Comparison of ENCODE assay signal across 18 cellular contexts in genomic region chrX:69127466-69127865, GRCh38. TPM values are rescaled to one million over a fixed set of nuclear protein-coding genes. Genes with fewer than 3 reads are reported as not detected.
DNase-seq lines count a peak whose midpoint lies in the region; TF ChIP-seq lines count a peak whose summit lies in the region.
"Had no signal": no experiment of that assay in that cellular context is flagged by ENCODE, and none has a peak within 500 bp of the region (broad histone marks: within the 10 kb centered on the region; RNA-seq: fewer than 3 reads in every experiment).

No MANE protein-coding gene starts in this region.

- H3K27me3 Mint-ChIP-seq in endothelial cell (ENCODE audit: unreplicated experiment) = no peaks in the 10 kb centered on the region

- no peak overlapping the region for H3K4me3 Mint-ChIP-seq in endothelial cell (ENCODE audit: unreplicated experiment)
- H3K4me3 Mint-ChIP-seq: CD14-positive monocyte; CD4-positive, alpha-beta T cell; H9 had no signal

- H3K36me3 Mint-ChIP-seq in endothelial cell (ENCODE audit: low read depth, unreplicated experiment) = no peaks in the 10 kb centered on the region
- H3K36me3 Mint-ChIP-seq: CD14-positive monocyte; CD8-positive, alpha-beta memory T cell had no signal

- peaks cover 2% of the 10 kb centered on the region for H3K4me1 Mint-ChIP-seq in endothelial cell (ENCODE audit: unreplicated experiment)
- H3K4me1 Mint-ChIP-seq: CD14-positive monocyte had no signal

- no peak for TF ChIP-seq CTCF in epithelial cell of esophagus (IDR thresholded peaks at IDR 0.05; ENCODE audit: insufficient read depth, low read depth, low read length, missing control alignments)
- TF ChIP-seq CTCF in endothelial cell (IDR thresholded peaks at IDR 0.05; ENCODE audit: unreplicated experiment) = no peak

- no peaks in the 10 kb centered on the region for H3K9me3 Mint-ChIP-seq in endothelial cell (ENCODE audit: unreplicated experiment)
- H3K9me3 Mint-ChIP-seq: CD4-positive, alpha-beta T cell; CD8-positive, alpha-beta memory T cell; GM23338; HFFc6 had no signal

- DNase-seq in M059J (ENCODE audit: low read depth) (peak; percentile 57), epithelial cell of esophagus (ENCODE audit: low read depth) (peak; percentile 20), renal cortical epithelial cell (ENCODE audit: low read depth) (peak; percentile 57), ACHN (no peak), NOMO-1 treated with DMSO at 0.1 percent for 48 hours (lab: John Stamatoyannopoulos, UW; ENCODE audit: unreplicated experiment) (no peak), endothelial cell (ENCODE audit: low spot score) (no peak)
- DNase-seq: BE2C; CD4-positive, alpha-beta T cell; CD8-positive, alpha-beta memory T cell; DMS 273 treated with DMSO at 0.1 percent for 48 hours; DMS79; EL; GF-D8; H9; HFFc6 had no signal

- H3K4me3 ChIP-seq in epithelial cell of esophagus (ENCODE audit: low read length) = no peak overlapping the region
- H3K4me3 ChIP-seq: BLaER1 treated with 17β-estradiol and CSF1 and Interleukin-3, amounts not matched to agents 10 nM and 100 nM had no signal

- no peak overlapping the region for H3K27ac Mint-ChIP-seq in endothelial cell (ENCODE audit: unreplicated experiment)
- H3K27ac Mint-ChIP-seq: CD14-positive monocyte; CD4-positive, alpha-beta T cell; CD8-positive, alpha-beta memory T cell; GM23338; H9 had no signal

- in situ Hi-C loops in ACHN (cut with HindIII; ENCODE audit: low pct_ligation_motif_present, low pct_unique_long_range_greater_than_20kb, low sequenced_read_pairs) = no loop called here

RNA-seq across cellular contexts. Expression of gene PJA1, which starts 37.8 kb away (rescaled TPM):
- total RNA-seq in M059J (2014; rRNA removed; shearing (Covaris generic)) = 38.9 and 58.4 TPM in 2 replicates
- total RNA-seq in renal cortical epithelial cell = 38.0 and 47.1 TPM in 2 replicates
- total RNA-seq in endothelial cell (ENCODE audit: unreplicated experiment) = 11.3 TPM

Comparison
In these comparisons a context has a peak if more than half of its experiments do, and no peak if none do; other contexts are left out.
1. DNase-seq: peak in M059J (single experiment), epithelial cell of esophagus (single experiment) and renal cortical epithelial cell (single experiment); none in ACHN (single experiment), NOMO-1 treated with DMSO at 0.1 percent for 48 hours (single experiment) and endothelial cell (single experiment).